Comparison of ENCODE assay signal across 8 cellular contexts in the genomic region with DNA sequence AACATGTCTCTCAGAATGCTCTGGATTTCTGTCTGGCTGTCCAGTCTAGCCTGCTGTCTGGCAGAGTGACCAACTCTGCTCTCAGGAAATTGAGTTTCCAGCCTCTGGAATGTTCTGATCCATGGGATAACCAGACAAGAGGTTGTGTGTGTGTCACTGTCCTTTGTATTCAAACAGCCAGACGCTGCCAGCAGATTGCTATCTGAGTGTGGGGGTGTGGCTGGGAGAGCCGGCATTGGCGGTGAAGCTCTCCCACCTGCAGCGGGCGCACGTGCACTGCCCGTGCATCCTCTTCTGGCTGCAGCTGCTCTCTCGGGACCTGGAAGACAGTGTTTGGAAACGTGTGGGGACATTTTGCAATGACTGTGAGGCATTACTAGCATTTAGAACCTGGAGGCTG. TPM values are rescaled to one million over a fixed set of nuclear protein-coding genes. Genes with fewer than 3 reads are reported as not detected.
A peak's percentile ranks its signal among the peaks of the same experiment; 100 is the strongest.
DNase-seq lines count a peak whose midpoint lies in the region; ATAC-seq and TF ChIP-seq lines count a peak whose summit lies in the region.

No MANE protein-coding gene starts in this region.

- H3K9me3 ChIP-seq in DOHH2 (ENCODE audit: control insufficient read depth, insufficient read depth, low read length) (no peaks in the 10 kb centered on the region), prostate gland (no peaks in the 10 kb centered on the region)

- TF ChIP-seq POLR2A in prostate gland (IDR thresholded peaks at IDR 0.05), result no peak

- H3K9me2 ChIP-seq in DOHH2 (replicated peaks; ENCODE audit: control insufficient read depth, low read length), result no peaks in the 10 kb centered on the region

- H3K79me2 ChIP-seq in DOHH2 (ENCODE audit: control insufficient read depth, low read length), result no peaks in the 10 kb centered on the region

- no peaks in the 10 kb centered on the region for H3F3A ChIP-seq in DOHH2 (ENCODE audit: control insufficient read depth, insufficient read depth)

- H4K20me1 ChIP-seq in DOHH2 (ENCODE audit: control insufficient read depth, insufficient read depth, low read depth, low read length), result no peaks in the 10 kb centered on the region

- no peak overlapping the region for H3K4me2 ChIP-seq in DOHH2 (ENCODE audit: low read length)

- ATAC-seq in GM21360 (IDR thresholded peaks at IDR 0.05; ENCODE audit: unreplicated experiment), result no peak

- H3K27me3 ChIP-seq in DOHH2 (ENCODE audit: control insufficient read depth, low read length) (peaks cover 10% of the 10 kb centered on the region), prostate gland (replicated peaks; ENCODE audit: insufficient read depth) (no peaks in the 10 kb centered on the region)

- H3K4me1 ChIP-seq in DOHH2 (ENCODE audit: control insufficient read depth, low read length) (no peaks in the 10 kb centered on the region), prostate gland (replicated peaks) (peaks cover 33% of the 10 kb centered on the region)

- H3K36me3 ChIP-seq in DOHH2 (ENCODE audit: control insufficient read depth, low read length) (no peaks in the 10 kb centered on the region), prostate gland (no peaks in the 10 kb centered on the region)

- peak; percentile 68 for DNase-seq in LoVo (ENCODE audit: low spot score)
- DNase-seq in RPMI8226, result peak; percentile 83
- peak; percentile 18 for DNase-seq in glomerular endothelial cell (ENCODE audit: extremely low read depth, low read depth, low spot score)
- DNase-seq in prostate gland (ENCODE audit: low spot score), result peak; percentile 98
- DNase-seq in cerebellar cortex (ENCODE audit: low spot score), result no peak
- no peak for DNase-seq in epidermal melanocyte (ENCODE audit: insufficient read length, low spot score)

- no peak overlapping the region for H3K27ac ChIP-seq in DOHH2 (ENCODE audit: low read depth, low read length)
- H3K27ac ChIP-seq in prostate gland, result peak overlapping the region; percentile 89 to 93

- intact Hi-C loops in prostate gland (cut with DNase I), result no loop called here

- TF ChIP-seq CTCF in DOHH2 (IDR thresholded peaks at IDR 0.05; ENCODE audit: low read depth, low read length, poor library complexity, severe bottlenecking) (peak; percentile 56), prostate gland (IDR thresholded peaks at IDR 0.05) (peak in 3 of 4 experiments; percentile 29 to 38 (median 35))

- WGBS in prostate gland, result 0% methylated on average over 8 of the region's 9 CpGs

- no peak overlapping the region for H3K4me3 ChIP-seq in DOHH2 (ENCODE audit: low read length)
- no peak overlapping the region for H3K4me3 ChIP-seq in prostate gland

RNA-seq across cellular contexts. Expression of a gene that starts 26.1 kb away (rescaled TPM):
- total RNA-seq in glomerular endothelial cell, result 0.15 and 0.47 TPM in 2 replicates
- total RNA-seq in prostate gland, result 10 to 100 TPM; 36.8 to 82.9 TPM

Comparison
In these comparisons a context has a peak if more than half of its experiments do, and no peak if none do; other contexts are left out.
1. DNase-seq: peak in LoVo (single experiment), RPMI8226 (single experiment), glomerular endothelial cell (single experiment) and prostate gland (single experiment); none in cerebellar cortex (single experiment) and epidermal melanocyte (single experiment).
2. RNA of a gene that starts 26.1 kb away (total RNA-seq): 36.8 to 82.9 TPM in prostate gland; 0.15 to 0.47 TPM in glomerular endothelial cell; every median in the first group is over 10 times any median in the second.